Comparison of ENCODE assay signal across 1 cellular context in genomic region chr21:45323487-45324380, GRCh38.
TF ChIP-seq lines count a peak whose summit lies in the region.

No MANE protein-coding gene starts in this region.

TF ChIP-seq in GM23338, 12 proteins besides CTCF, POLR2A, EP300 and RAD21 (continued from another document):
- no peak for TF ChIP-seq REST (IDR thresholded peaks at IDR 0.05; ENCODE audit: unreplicated experiment)
- no peak for TF ChIP-seq STAT1 (IDR thresholded peaks at IDR 0.05; ENCODE audit: unreplicated experiment)
TF ChIP-seq in GM23338: peak in this region for 0.
